ENCODE assay signal across 8 cellular contexts in genomic region chr7:100100420-100101015, GRCh38. TPM values are rescaled to one million over a fixed set of nuclear protein-coding genes. Genes with fewer than 3 reads are reported as not detected.
DNase-seq lines count a peak whose midpoint lies in the region; ATAC-seq and TF ChIP-seq lines count a peak whose summit lies in the region.

No MANE protein-coding gene starts in this region.

- no peaks in the 10 kb centered on the region for H3K9me3 Mint-ChIP-seq in T-helper 2 cell treated with Interferon-gamma antibody and Interleukin-4, amounts not matched to agents 5 μg/mL and 100 μg/mL, for 36 hours

- under 1% methylated on average over 61 of the region's 61 CpGs for WGBS in right cardiac atrium
- under 1% methylated on average over 61 of the region's 61 CpGs for WGBS in urinary bladder

- TF ChIP-seq CTCF in ascending aorta (IDR thresholded peaks at IDR 0.05) = no peak

- H3K27ac ChIP-seq in ascending aorta = peak overlapping the region; percentile 93 to 95
- peak overlapping the region; percentile 40 for H3K27ac ChIP-seq in right cardiac atrium (ENCODE audit: low read length)
- H3K27ac ChIP-seq in urinary bladder (ENCODE audit: low read depth) = peak overlapping the region; percentile 78

- H3K4me1 Mint-ChIP-seq in T-helper 2 cell treated with Interferon-gamma antibody and Interleukin-4, amounts not matched to agents 5 μg/mL and 100 μg/mL, for 36 hours (ENCODE audit: low read depth) = peaks cover 40% of the 10 kb centered on the region

- H3K9me3 ChIP-seq in ascending aorta (no peaks in the 10 kb centered on the region), right cardiac atrium (ENCODE audit: control insufficient read depth, low read length) (no peaks in the 10 kb centered on the region)

- H3K27me3 Mint-ChIP-seq in T-helper 2 cell treated with Interferon-gamma antibody and Interleukin-4, amounts not matched to agents 5 μg/mL and 100 μg/mL, for 36 hours (ENCODE audit: low read depth) = no peaks in the 10 kb centered on the region

- H3K36me3 ChIP-seq in ascending aorta = peaks cover 34 to 56% of the 10 kb centered on the region in 2 donors
- H3K36me3 ChIP-seq in urinary bladder (ENCODE audit: insufficient read depth) = peaks cover 2% of the 10 kb centered on the region

- peak overlapping the region; percentile 91 for H3K27ac Mint-ChIP-seq in T-helper 2 cell treated with Interferon-gamma antibody and Interleukin-4, amounts not matched to agents 5 μg/mL and 100 μg/mL, for 36 hours

- H3K4me3 Mint-ChIP-seq in T-helper 2 cell treated with Interferon-gamma antibody and Interleukin-4, amounts not matched to agents 5 μg/mL and 100 μg/mL, for 36 hours = peak overlapping the region; percentile 93

- H3K4me3 ChIP-seq in ascending aorta = peak overlapping the region; percentile 87
- H3K4me3 ChIP-seq in right cardiac atrium (ENCODE audit: low read length) = peak overlapping the region; percentile 65
- peak overlapping the region; percentile 74 for H3K4me3 ChIP-seq in urinary bladder (ENCODE audit: low read depth, low read length)

- H3K36me3 Mint-ChIP-seq in T-helper 2 cell treated with Interferon-gamma antibody and Interleukin-4, amounts not matched to agents 5 μg/mL and 100 μg/mL, for 36 hours (ENCODE audit: low read depth) = peaks cover 49% of the 10 kb centered on the region

- H3K4me1 ChIP-seq in ascending aorta (peaks cover 4 to 15% of the 10 kb centered on the region in 2 donors), right cardiac atrium (ENCODE audit: control insufficient read depth, insufficient read depth, low read length) (peaks cover 7% of the 10 kb centered on the region), urinary bladder (ENCODE audit: insufficient read depth) (no peaks in the 10 kb centered on the region)

- intact Hi-C loops in ascending aorta (cut with DNase I) (loop anchor here (1.0 to 2.0 kb wide), 5 partner anchors 19 to 76 kb away; partner anchors contain the start of genes CNPY4, GPC2, STAG3 and TAF6), right cardiac atrium (cut with DNase I) (no loop called here)

- peak; percentile 69 for ATAC-seq in GM18498 (IDR thresholded peaks at IDR 0.05; ENCODE audit: unreplicated experiment)
- peak; percentile 72 for ATAC-seq in HG02885 (IDR thresholded peaks at IDR 0.05; ENCODE audit: poor library complexity, unreplicated experiment)
- peak; percentile 94 for ATAC-seq in right cardiac atrium

- H3K27me3 ChIP-seq in ascending aorta (no peaks in the 10 kb centered on the region), right cardiac atrium (ENCODE audit: control insufficient read depth, insufficient read depth) (no peaks in the 10 kb centered on the region)

- DNase-seq in NCI-H1694 (lab: John Stamatoyannopoulos, UW) (peak; percentile 87), ascending aorta (ENCODE audit: low spot score in 2 of 2) (peak; percentile 66 to 95), right cardiac atrium (peak; percentile 95 to 97 (median 96)), pulmonary artery endothelial cell (ENCODE audit: low read depth, low spot score) (peak; percentile 95)
- DNase-seq in T-helper 2 cell treated with Interferon-gamma antibody and Interleukin-4, amounts not matched to agents 5 μg/mL and 100 μg/mL, for 36 hours (ENCODE audit: low spot score) = peak; percentile 91

RNA-seq across cellular contexts. Expression of gene MCM7, which starts 0.7 kb away (rescaled TPM):
- 52.2 TPM for total RNA-seq in ascending aorta
- 10 to 100 TPM; 14.2 to 26.9 (median 21.6) TPM for total RNA-seq in right cardiac atrium
- 16.7 TPM for polyA plus RNA-seq in right cardiac atrium
- 114 and 205 TPM in 2 replicates for total RNA-seq in pulmonary artery endothelial cell
- total RNA-seq in urinary bladder = 44.6 TPM
- 62.5 TPM for polyA plus RNA-seq in urinary bladder

RNA-seq across cellular contexts. Expression of gene AP4M1, which starts 0.9 kb away (rescaled TPM):
- 29.6 TPM for total RNA-seq in ascending aorta
- 10 to 100 TPM; 10.1 to 15.4 (median 14.0) TPM for total RNA-seq in right cardiac atrium
- 10.7 TPM for polyA plus RNA-seq in right cardiac atrium
- 23.8 and 24.9 TPM in 2 replicates for total RNA-seq in pulmonary artery endothelial cell
- 13.9 TPM for total RNA-seq in urinary bladder
- polyA plus RNA-seq in urinary bladder = 23.9 TPM

RNA-seq across cellular contexts. Expression of gene COPS6, which starts 11.7 kb away (rescaled TPM):
- total RNA-seq in ascending aorta = 18.1 TPM
- total RNA-seq in right cardiac atrium = 100 to 1,000 TPM; 112 to 126 (median 117) TPM
- polyA plus RNA-seq in right cardiac atrium = 131 TPM
- total RNA-seq in pulmonary artery endothelial cell = 147 and 157 TPM in 2 replicates
- total RNA-seq in urinary bladder = 36.1 TPM
- 160 TPM for polyA plus RNA-seq in urinary bladder

RNA-seq across cellular contexts. Expression of gene TAF6, which starts 18.6 kb away (rescaled TPM):
- total RNA-seq in ascending aorta (103 TPM), right cardiac atrium (10 to 100 TPM; 29.7 to 37.7 (median 32.9) TPM), pulmonary artery endothelial cell (30.5 and 40.4 TPM in 2 replicates), urinary bladder (20.6 TPM)
- polyA plus RNA-seq in right cardiac atrium (33.9 TPM), urinary bladder (55.4 TPM)

RNA-seq across cellular contexts. Expression of gene CNPY4, which starts 18.9 kb away (rescaled TPM):
- total RNA-seq in ascending aorta = 1.4 TPM
- total RNA-seq in right cardiac atrium = 10 to 100 TPM in 3 of 4 donors, 1 to 10 TPM in 1; 9.1 to 14.7 (median 12.1) TPM
- polyA plus RNA-seq in right cardiac atrium = 13.9 TPM
- total RNA-seq in pulmonary artery endothelial cell = 34.7 and 51.5 TPM in 2 replicates
- 34.5 TPM for total RNA-seq in urinary bladder
- 26.1 TPM for polyA plus RNA-seq in urinary bladder

Comparison
In these comparisons a context has a peak if more than half of its experiments do, and no peak if none do; other contexts are left out.
1. Peak in every context shown above with its lines: DNase-seq, ATAC-seq, H3K4me3 ChIP-seq and H3K27ac ChIP-seq.
2. H3K27ac ChIP-seq: peak in every context shown above with its lines; median percentile 94 in ascending aorta; 78 in urinary bladder; 40 in right cardiac atrium.